In genomic region chr7:71937840-71938371, GRCh38 we compare ENCODE assay signal across 23 cellular contexts.
"Had no signal": no experiment of that assay in that cellular context is flagged by ENCODE, and none has a peak within 500 bp of the region (broad histone marks: within the 10 kb centered on the region; RNA-seq: fewer than 3 reads in every experiment).

No MANE protein-coding gene starts in this region.

- H3K27ac Mint-ChIP-seq: dendritic cell treated with granulocyte-macrophage colony-stimulating factor and Interleukin-4, amounts not matched to agents 40 ng/mL and 50 ng/mL, for 4 days; memory B cell; mesothelial cell of epicardium; natural killer cell; stimulated activated naive B cell treated with anti-CD40 and anti-IgM and Interleukin-4, amounts not matched to agents 10 μg/mL and 1 μg/mL and 100 μg/mL, for 72 hours; stimulated activated naive CD8-positive, alpha-beta T cell treated with anti-CD3 and anti-CD28 coated beads, Interleukin-15, amount 100 ng/mL, for 72 hours had no signal

- H3K4me1 Mint-ChIP-seq: memory B cell; mesothelial cell of epicardium; natural killer cell; neural crest cell; stimulated activated naive B cell treated with anti-CD40 and anti-IgM and Interleukin-4, amounts not matched to agents 10 μg/mL and 1 μg/mL and 100 μg/mL, for 72 hours; stimulated activated naive CD8-positive, alpha-beta T cell treated with anti-CD3 and anti-CD28 coated beads, Interleukin-15, amount 100 ng/mL, for 72 hours had no signal

- H3K4me3 Mint-ChIP-seq: dendritic cell treated with granulocyte-macrophage colony-stimulating factor and Interleukin-4, amounts not matched to agents 40 ng/mL and 50 ng/mL, for 4 days; memory B cell; mesothelial cell of epicardium; natural killer cell; neural crest cell; stimulated activated naive B cell treated with anti-CD40 and anti-IgM and Interleukin-4, amounts not matched to agents 10 μg/mL and 1 μg/mL and 100 μg/mL, for 72 hours; stimulated activated naive CD8-positive, alpha-beta T cell treated with anti-CD3 and anti-CD28 coated beads, Interleukin-15, amount 100 ng/mL, for 72 hours had no signal

- H3K9me3 ChIP-seq: esophagus squamous epithelium, gastroesophageal sphincter, lower lobe of right lung, ovary, right atrium auricular region, thoracic aorta, transverse colon had no signal

- H3K27ac ChIP-seq: esophagus squamous epithelium, gastroesophageal sphincter, lower lobe of right lung, ovary, right atrium auricular region, sigmoid colon, skin epidermis, thoracic aorta, transverse colon had no signal

- H3K36me3 ChIP-seq: esophagus squamous epithelium, gastroesophageal sphincter, lower lobe of right lung, ovary, right atrium auricular region, sigmoid colon, thoracic aorta, transverse colon had no signal

- H3K27me3 Mint-ChIP-seq: dendritic cell treated with granulocyte-macrophage colony-stimulating factor and Interleukin-4, amounts not matched to agents 40 ng/mL and 50 ng/mL, for 4 days; memory B cell; stimulated activated naive B cell treated with anti-CD40 and anti-IgM and Interleukin-4, amounts not matched to agents 10 μg/mL and 1 μg/mL and 100 μg/mL, for 72 hours; stimulated activated naive CD8-positive, alpha-beta T cell treated with anti-CD3 and anti-CD28 coated beads, Interleukin-15, amount 100 ng/mL, for 72 hours had no signal

- H3K9me3 Mint-ChIP-seq: mesothelial cell of epicardium had no signal

- H3K4me3 ChIP-seq: esophagus squamous epithelium, gastroesophageal sphincter, lower lobe of right lung, ovary, right atrium auricular region, sigmoid colon, skin epidermis, thoracic aorta, transverse colon had no signal

- ATAC-seq: gastroesophageal sphincter; left lobe of liver; lower lobe of right lung; natural killer cell; stimulated activated naive B cell treated with anti-CD40 and anti-IgM and Interleukin-4, amounts not matched to agents 10 μg/mL and 1 μg/mL and 100 μg/mL, for 72 hours; stimulated activated naive CD8-positive, alpha-beta T cell treated with anti-CD3 and anti-CD28 coated beads, Interleukin-15, amount 100 ng/mL, for 72 hours had no signal

- H3K36me3 Mint-ChIP-seq: mesothelial cell of epicardium; natural killer cell; stimulated activated naive B cell treated with anti-CD40 and anti-IgM and Interleukin-4, amounts not matched to agents 10 μg/mL and 1 μg/mL and 100 μg/mL, for 72 hours had no signal

- DNase-seq: esophagus squamous epithelium; foreskin fibroblast; glutamatergic neuron; islet precursor cell; lower lobe of right lung; natural killer cell; ovary; sigmoid colon; stimulated activated CD4-positive, alpha-beta T cell treated with anti-CD3 and anti-CD28 coated beads, Interleukin-2, amount 100 ng/mL, for 24 hours; stimulated activated CD4-positive, alpha-beta T cell treated with anti-CD3 and anti-CD28 coated beads, Interleukin-4, amount 100 ng/mL, for 4 hours; stimulated activated naive B cell treated with anti-CD40 and anti-IgM and Interleukin-4, amounts not matched to agents 10 μg/mL and 1 μg/mL and 100 μg/mL, for 72 hours; stimulated activated naive CD8-positive, alpha-beta T cell treated with anti-CD3 and anti-CD28 coated beads, Interleukin-15, amount 100 ng/mL, for 72 hours; substantia nigra; transverse colon had no signal
